7 cellular contexts compared by ENCODE assay signal in genomic region chr11:130448416-130449068, GRCh38. TPM values are rescaled to one million over a fixed set of nuclear protein-coding genes. Genes with fewer than 3 reads are reported as not detected.
DNase-seq lines count a peak whose midpoint lies in the region; ATAC-seq, FAIRE-seq and TF ChIP-seq lines count a peak whose summit lies in the region.

Gene ADAMTS15 (plus strand): TSS chr11:130448645. CDS start chr11:130448974, 329 bp downstream.

- H3K79me2 ChIP-seq in endothelial cell of umbilical vein (ENCODE audit: control insufficient read depth, insufficient read depth, low read length) = no peaks in the 10 kb centered on the region

- CTCF ChIA-PET in T-cell (lab: Charles Lee) (no interaction called here), endothelial cell of umbilical vein (lab: Charles Lee) (interaction anchor here (1.0 to 2.0 kb wide), 5 partner anchors 13 to 468 kb away, joined by 3 to 9 read pairs (median 5); partner anchors contain the start of gene SNX19)

- H3K9me3 ChIP-seq in endothelial cell of umbilical vein (replicated peaks; ENCODE audit: control insufficient read depth, insufficient read depth, low read length) = no peaks in the 10 kb centered on the region

- H3K27ac ChIP-seq in endothelial cell of umbilical vein (ENCODE audit: insufficient read depth, low read depth, low read length) = no peak within 1 kb of the TSS

- H3K36me3 Mint-ChIP-seq in T-cell = no peaks in the 10 kb centered on the region

- DNase-seq in GM10266 (ENCODE audit: extremely low spot score) = peak; percentile 64
- peak; percentile 66 for DNase-seq in LNCaP clone FGC (ENCODE audit: low read depth)
- DNase-seq in T-cell = no peak
- DNase-seq in endothelial cell of umbilical vein (ENCODE audit: low read depth, low spot score) = peak; percentile 70
- DNase-seq in mesenteric fat pad (ENCODE audit: low spot score) = no peak

- peaks cover 24 to 25% of the 10 kb centered on the region in 2 experiments for H3K27me3 ChIP-seq in endothelial cell of umbilical vein (ENCODE audit: control insufficient read depth in 2 of 2, insufficient read depth in 2 of 2, low read length in 2 of 2)

- no TSS peak for BruUV-seq in endothelial cell of umbilical vein (replicated peaks; lab: Mats Ljungman, UMichigan)

- H3K9me3 Mint-ChIP-seq in T-cell = no peaks in the 10 kb centered on the region

- H3K27ac Mint-ChIP-seq in T-cell = no peak within 1 kb of the TSS

- peak in 1 of 4 experiments; percentile 53 for ATAC-seq in T-cell (replicated peaks in 1 of 4)
- no peak for ATAC-seq in HG03175 (IDR thresholded peaks at IDR 0.05; ENCODE audit: unreplicated experiment)

- FAIRE-seq in endothelial cell of umbilical vein (lab: Jason Lieb, UNC) = peak; percentile 57

- peak within 1 kb of the TSS; percentile 19 for H2AFZ ChIP-seq in endothelial cell of umbilical vein (ENCODE audit: low read depth, low read length)

- H3K9ac ChIP-seq in endothelial cell of umbilical vein (replicated peaks; ENCODE audit: extremely low read depth, insufficient read depth, low read length) = no peak within 1 kb of the TSS

- TF ChIP-seq POLR2A in endothelial cell of umbilical vein (IDR thresholded peaks at IDR 0.05; ENCODE audit: low read depth, low read length) = no peak

- H4K20me1 ChIP-seq in endothelial cell of umbilical vein (replicated peaks; ENCODE audit: control insufficient read depth, extremely low read depth, insufficient read depth, low read length) = no peaks in the 10 kb centered on the region

- no peaks in the 10 kb centered on the region for H3K9me1 ChIP-seq in endothelial cell of umbilical vein (replicated peaks; ENCODE audit: control insufficient read depth, extremely low read depth, insufficient read depth, low read length)

- dilution Hi-C loops in endothelial cell of umbilical vein (cut with MboI; ENCODE audit: extremely low pct_ligation_motif_present, low sequenced_read_pairs) = loop anchor here (25.0 kb wide), 1 partner anchor 414 kb away; no protein-coding TSS in a partner anchor

- H3K4me1 Mint-ChIP-seq in T-cell = peaks cover 9 to 15% (median 13%) of the 10 kb centered on the region in 3 donors

- no peaks in the 10 kb centered on the region for H3K4me1 ChIP-seq in endothelial cell of umbilical vein (ENCODE audit: control insufficient read depth, extremely low read depth, insufficient read depth, low read length)

- H3K4me2 ChIP-seq in endothelial cell of umbilical vein (ENCODE audit: insufficient read depth, low read length) = peak within 1 kb of the TSS; percentile 62

- POLR2A ChIA-PET in T-cell (lab: Charles Lee) (no interaction called here), endothelial cell of umbilical vein (lab: Charles Lee) (no interaction called here)

- peak within 1 kb of the TSS in 2 of 3 donors; percentile 61 for H3K4me3 Mint-ChIP-seq in T-cell

- intact Hi-C loops in endothelial cell of umbilical vein (cut with micrococcal nuclease) = loop anchor here (1.0 kb wide), 1 partner anchor 33 kb away; no protein-coding TSS in a partner anchor

- TF ChIP-seq CTCF in GM10266 (IDR thresholded peaks at IDR 0.05; ENCODE audit: control insufficient read depth, insufficient read depth, low read depth, missing control alignments) (no peak), LNCaP clone FGC (IDR thresholded peaks at IDR 0.05; ENCODE audit: control insufficient read depth, extremely low read depth, insufficient read depth) (no peak), endothelial cell of umbilical vein (IDR thresholded peaks at IDR 0.05; ENCODE audit: extremely low read depth in 1 of 2, insufficient read depth in 1 of 2, low read depth in 1 of 2, low read length in 2 of 2) (no peak), subcutaneous adipose tissue (IDR thresholded peaks at IDR 0.05; ENCODE audit: low read depth) (no peak)

- H3K4me3 ChIP-seq in LNCaP clone FGC (ENCODE audit: low read depth, low read length) (peak within 1 kb of the TSS; percentile 52), endothelial cell of umbilical vein (replicated peaks in 1 of 3; ENCODE audit: insufficient read depth in 1 of 3, low read depth in 1 of 3, low read length in 3 of 3) (peak within 1 kb of the TSS in 2 of 3 experiments; percentile 0 to 32)

- H3K27me3 Mint-ChIP-seq in T-cell = peaks cover 34 to 52% of the 10 kb centered on the region in 2 donors

- no peaks in the 10 kb centered on the region for H3K36me3 ChIP-seq in endothelial cell of umbilical vein (ENCODE audit: control insufficient read depth in 2 of 2, extremely low read depth in 1 of 2, insufficient read depth in 2 of 2, low read length in 2 of 2)

TF ChIP-seq in endothelial cell of umbilical vein, 7 proteins besides CTCF, POLR2A, EP300 and RAD21:
- TF ChIP-seq MAX (IDR thresholded peaks at IDR 0.05; ENCODE audit: insufficient read depth, insufficient read length) = no peak
- TF ChIP-seq EZH2 (IDR thresholded peaks at IDR 0.05; ENCODE audit: borderline replicate concordance, low read depth, low read length, severe bottlenecking) = no peak
- TF ChIP-seq POLR2AphosphoS5 (IDR thresholded peaks at IDR 0.05; ENCODE audit: insufficient read depth, low read depth, low read length) = no peak
- no peak for TF ChIP-seq MYC (IDR thresholded peaks at IDR 0.05; ENCODE audit: low read depth, low read length)
- TF ChIP-seq GATA2 (IDR thresholded peaks at IDR 0.05; ENCODE audit: insufficient read depth, insufficient read length, low read depth, low read length) = no peak
- no peak for TF ChIP-seq JUN (IDR thresholded peaks at IDR 0.05; ENCODE audit: borderline replicate concordance, insufficient read depth, insufficient read length, low read depth)
- no peak for TF ChIP-seq FOS (IDR thresholded peaks at IDR 0.05; ENCODE audit: borderline replicate concordance, insufficient read depth, low read length)

RNA-seq across cellular contexts. Expression of gene ADAMTS15, which starts in this region (rescaled TPM):
- total RNA-seq in T-cell (under 1 TPM in 3 of 5 donors, not detected in 2; 0.03 to 0.07 (median 0.06) TPM), endothelial cell of umbilical vein (not detected in 2 replicates), mesenteric fat pad (61.2 TPM), subcutaneous adipose tissue (10 to 100 TPM; 15.0 to 44.7 (median 26.1) TPM)
- 0.05 and 0.08 TPM in 2 replicates for polyA plus RNA-seq in endothelial cell of umbilical vein
- 0.03 TPM in 2 replicates for polyA plus RNA-seq in endothelial cell of umbilical vein (2011; cell fraction: cytosol; rRNA removed)
- polyA plus RNA-seq in endothelial cell of umbilical vein (2011; cell fraction: nucleus; rRNA removed) = 0.07 and 0.11 TPM in 2 replicates
- not detected in 2 replicates for polyA plus RNA-seq in endothelial cell of umbilical vein (2012)
- polyA minus RNA-seq in endothelial cell of umbilical vein = 0.05 and 0.17 TPM in 2 replicates
- 0.31 TPM for polyA minus RNA-seq in endothelial cell of umbilical vein (2011; cell fraction: cytosol; rRNA and poly(A)+ RNA removed)
- polyA minus RNA-seq in endothelial cell of umbilical vein (2011; cell fraction: nucleus; rRNA and poly(A)+ RNA removed) = 0.05 and 0.14 TPM in 2 replicates

Comparison
In these comparisons a context has a peak if more than half of its experiments do, and no peak if none do; other contexts are left out.
1. RNA of gene ADAMTS15 (total RNA-seq): 61.2 TPM in mesenteric fat pad (single experiment) and 15.0 to 44.7 TPM in subcutaneous adipose tissue; 0.03 to 0.07 TPM in T-cell and not detected in endothelial cell of umbilical vein; every median in the first group is over 10 times any median in the second.
2. Peak in DNase-seq, H3K4me3 ChIP-seq and H3K4me2 ChIP-seq in endothelial cell of umbilical vein; RNA of the gene not detected or under 1 TPM.
3. DNase-seq: peak in GM10266 (single experiment) and LNCaP clone FGC (single experiment); none in T-cell (0 of 34) and mesenteric fat pad (single experiment).